Comparison of ENCODE assay signal across 1 cellular context in genomic region chr3:197354195-197355059, GRCh38.
TF ChIP-seq lines count a peak whose summit lies in the region.

No MANE protein-coding gene starts in this region.

TF ChIP-seq in SK-N-SH treated with all-trans-retinoic acid at 6 μM for 48 hours, 23 proteins besides CTCF, POLR2A, EP300 and RAD21 (continued from another document):
- no peak for TF ChIP-seq CSRNP3 (CRISPR knock-in tag; IDR thresholded peaks at IDR 0.05)
- no peak for TF ChIP-seq ZNF70 (CRISPR knock-in tag; IDR thresholded peaks at IDR 0.05)
- TF ChIP-seq ESRRG (CRISPR knock-in tag; IDR thresholded peaks at IDR 0.05) = no peak
- TF ChIP-seq ISL1 (CRISPR knock-in tag; IDR thresholded peaks at IDR 0.05) = no peak
- no peak for TF ChIP-seq GLIS3 (CRISPR knock-in tag; IDR thresholded peaks at IDR 0.05)
